In genomic region chr6:160930547-160931377, GRCh38 we compare ENCODE assay signal across 8 cellular contexts.
A peak's percentile ranks its signal among the peaks of the same experiment; 100 is the strongest.
DNase-seq lines count a peak whose midpoint lies in the region; ATAC-seq and TF ChIP-seq lines count a peak whose summit lies in the region.

No MANE protein-coding gene starts in this region.

- ATAC-seq in GM19455 (IDR thresholded peaks at IDR 0.05; ENCODE audit: unreplicated experiment) (peak; percentile 77), HG03571 (IDR thresholded peaks at IDR 0.05; ENCODE audit: unreplicated experiment) (peak; percentile 82)

- peaks cover 16 to 22% of the 10 kb centered on the region in 2 donors for H3K27me3 Mint-ChIP-seq in CD4-positive, alpha-beta memory T cell
- H3K27me3 Mint-ChIP-seq in activated naive CD4-positive, alpha-beta T cell treated with anti-CD3 and anti-CD28 coated beads, Interleukin-2, amount 10 ng/mL, durations not matched to agents 7 days and 5 days = peaks cover 39% of the 10 kb centered on the region

- no peaks in the 10 kb centered on the region for H3K36me3 Mint-ChIP-seq in CD4-positive, alpha-beta memory T cell
- no peaks in the 10 kb centered on the region for H3K36me3 Mint-ChIP-seq in activated naive CD4-positive, alpha-beta T cell treated with anti-CD3 and anti-CD28 coated beads, Interleukin-2, amount 10 ng/mL, durations not matched to agents 7 days and 5 days

- no peak overlapping the region for H3K27ac Mint-ChIP-seq in CD4-positive, alpha-beta memory T cell
- no peak overlapping the region for H3K27ac Mint-ChIP-seq in activated naive CD4-positive, alpha-beta T cell treated with anti-CD3 and anti-CD28 coated beads, Interleukin-2, amount 10 ng/mL, durations not matched to agents 7 days and 5 days

- no peaks in the 10 kb centered on the region for H3K36me3 ChIP-seq in CD4-positive, alpha-beta memory T cell (ENCODE audit: insufficient read depth, low read length)
- H3K36me3 ChIP-seq in SJCRH30 (no peaks in the 10 kb centered on the region), suprapubic skin (no peaks in the 10 kb centered on the region)

- peaks cover 2 to 11% (median 8%) of the 10 kb centered on the region in 4 donors for H3K4me1 Mint-ChIP-seq in CD4-positive, alpha-beta memory T cell
- peaks cover 2% of the 10 kb centered on the region for H3K4me1 Mint-ChIP-seq in activated naive CD4-positive, alpha-beta T cell treated with anti-CD3 and anti-CD28 coated beads, Interleukin-2, amount 10 ng/mL, durations not matched to agents 7 days and 5 days

- POLR2A ChIA-PET in CD4-positive, alpha-beta memory T cell (lab: Charles Lee; ENCODE audit: partially characterized antibody) = interaction anchor here (1.3 to 1.7 kb wide), 3 partner anchors 61 to 440 kb away, joined by 3 to 7 read pairs (median 4); partner anchors contain the start of gene MAP3K4

- peak overlapping the region; percentile 40 to 75 (median 62) for H3K4me3 Mint-ChIP-seq in CD4-positive, alpha-beta memory T cell
- H3K4me3 Mint-ChIP-seq in activated naive CD4-positive, alpha-beta T cell treated with anti-CD3 and anti-CD28 coated beads, Interleukin-2, amount 10 ng/mL, durations not matched to agents 7 days and 5 days = no peak overlapping the region

- peak overlapping the region in 1 of 2 donors; percentile 44 for H3K4me3 ChIP-seq in CD4-positive, alpha-beta memory T cell (ENCODE audit: low read length in 2 of 2)
- H3K4me3 ChIP-seq in SJCRH30 (no peak overlapping the region), suprapubic skin (peak overlapping the region; percentile 62)

- TF ChIP-seq EP300 in suprapubic skin (IDR thresholded peaks at IDR 0.05) = no peak

- TF ChIP-seq CTCF in suprapubic skin (IDR thresholded peaks at IDR 0.05) = peak; percentile 84 to 89

- 3% methylated on average over 17 of the region's 50 CpGs for WGBS in suprapubic skin

- TF ChIP-seq POLR2A in suprapubic skin (IDR thresholded peaks at IDR 0.05) = no peak

- intact Hi-C loops in CD4-positive, alpha-beta memory T cell (cut with micrococcal nuclease) = loop anchor here (1.0 to 10.0 kb wide), 3 partner anchors 62 to 444 kb away; no protein-coding TSS in a partner anchor

- DNase-seq in CD4-positive, alpha-beta memory T cell = peak; percentile 46 to 59 (median 49)
- DNase-seq in SJCRH30 (peak; percentile 71 to 83), globus pallidus (ENCODE audit: low spot score) (peak; percentile 63), occipital lobe (lab: John Stamatoyannopoulos, UW) (peak; percentile 71), suprapubic skin (ENCODE audit: low spot score in 2 of 2) (peak; percentile 88 to 90)
- DNase-seq in activated naive CD4-positive, alpha-beta T cell treated with anti-CD3 and anti-CD28 coated beads, Interleukin-2, amount 10 ng/mL, durations not matched to agents 7 days and 5 days = peak; percentile 62

- H3K4me1 ChIP-seq in CD4-positive, alpha-beta memory T cell (ENCODE audit: insufficient read depth, low read length) = no peaks in the 10 kb centered on the region
- no peaks in the 10 kb centered on the region for H3K4me1 ChIP-seq in SJCRH30
- H3K4me1 ChIP-seq in suprapubic skin = peaks cover 14% of the 10 kb centered on the region

- H3K9me3 ChIP-seq in CD4-positive, alpha-beta memory T cell (ENCODE audit: control insufficient read depth in 1 of 2, low read length in 2 of 2) = no peaks in the 10 kb centered on the region
- H3K9me3 ChIP-seq in SJCRH30 (replicated peaks) (no peaks in the 10 kb centered on the region), suprapubic skin (no peaks in the 10 kb centered on the region)

- no peak overlapping the region for H3K27ac ChIP-seq in CD4-positive, alpha-beta memory T cell (ENCODE audit: low read depth, low read length)
- no peak overlapping the region for H3K27ac ChIP-seq in SJCRH30
- H3K27ac ChIP-seq in suprapubic skin = peak overlapping the region; percentile 45

- CTCF ChIA-PET in CD4-positive, alpha-beta memory T cell (lab: Charles Lee; ENCODE audit: partially characterized antibody) = interaction anchor here (0.6 to 17.0 kb wide), 21 partner anchors 9 to 488 kb away, joined by 3 to 617 read pairs (median 3); no protein-coding TSS in a partner anchor
- CTCF ChIA-PET in activated naive CD4-positive, alpha-beta T cell treated with anti-CD3 and anti-CD28 coated beads, Interleukin-2, amount 10 ng/mL, durations not matched to agents 7 days and 5 days (lab: Charles Lee) = interaction anchor here (0.6 to 9.0 kb wide), 19 partner anchors 9 to 525 kb away, joined by 3 to 266 read pairs (median 3); no protein-coding TSS in a partner anchor

- H3K27me3 ChIP-seq in CD4-positive, alpha-beta memory T cell (ENCODE audit: insufficient read depth, low read length) = no peaks in the 10 kb centered on the region
- H3K27me3 ChIP-seq in SJCRH30 (no peaks in the 10 kb centered on the region), suprapubic skin (peaks cover 3% of the 10 kb centered on the region)

- H3K9me3 Mint-ChIP-seq in CD4-positive, alpha-beta memory T cell = peaks cover 0 to 1% (median 0%) of the 10 kb centered on the region in 8 donors
- H3K9me3 Mint-ChIP-seq in activated naive CD4-positive, alpha-beta T cell treated with anti-CD3 and anti-CD28 coated beads, Interleukin-2, amount 10 ng/mL, durations not matched to agents 7 days and 5 days = no peaks in the 10 kb centered on the region
